In the genomic region with DNA sequence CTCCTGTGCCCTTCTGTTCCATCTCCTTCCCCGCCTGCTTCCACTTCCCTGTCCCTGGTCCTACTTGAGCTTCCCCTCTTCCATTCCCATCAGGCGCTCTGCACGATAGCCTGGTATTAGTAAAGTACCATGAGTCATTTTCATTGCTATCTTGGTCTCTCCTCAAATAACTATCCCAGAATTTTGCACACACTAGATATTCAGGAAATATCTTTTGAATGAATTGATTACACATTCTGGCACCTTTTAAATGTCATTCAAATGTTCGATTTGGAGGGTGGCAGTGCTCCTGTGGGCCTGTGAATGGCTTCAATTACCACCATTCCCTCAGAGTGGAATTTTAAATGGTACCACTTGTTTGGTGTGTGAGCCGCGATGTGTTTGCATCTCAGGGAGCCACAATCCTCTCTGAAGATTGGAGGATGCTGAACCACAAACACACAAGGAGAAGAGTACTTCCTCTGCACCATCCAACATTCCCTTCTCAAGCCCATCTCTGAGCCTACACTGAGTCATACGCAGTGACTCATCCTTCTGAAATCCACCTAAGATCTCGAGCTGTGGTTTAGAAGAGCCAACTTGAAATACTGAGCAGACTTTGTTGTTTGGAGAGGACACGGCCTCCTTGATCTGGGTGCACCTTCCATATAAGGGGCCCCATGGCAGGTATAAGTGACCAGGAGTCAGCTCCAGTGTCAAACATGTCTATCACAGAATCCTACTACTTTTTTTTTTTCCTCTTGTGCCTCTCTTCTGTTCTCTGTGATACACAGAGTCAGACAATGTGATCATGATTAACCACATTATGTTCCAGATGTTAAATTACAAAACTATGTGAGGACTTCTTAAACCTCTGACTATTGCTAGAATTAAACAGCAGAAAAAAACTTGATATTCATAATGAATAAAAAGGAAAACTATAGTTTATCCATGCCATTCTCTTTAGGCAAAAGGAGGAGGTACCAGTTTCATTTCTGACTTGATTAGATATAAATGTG, we compare ENCODE assay signal across 9 cellular contexts.
A peak's percentile ranks its signal among the peaks of the same experiment; 100 is the strongest.
DNase-seq lines count a peak whose midpoint lies in the region; ATAC-seq and TF ChIP-seq lines count a peak whose summit lies in the region.
"Had no signal": no experiment of that assay in that cellular context is flagged by ENCODE, and none has a peak within 500 bp of the region (broad histone marks: within the 10 kb centered on the region; RNA-seq: fewer than 3 reads in every experiment).

No MANE protein-coding gene starts in this region.

- DNase-seq in GOT3 (lab: John Stamatoyannopoulos, UW) (peak; percentile 42), RWPE2 (ENCODE audit: low spot score) (peak; percentile 68), fibroblast of the aortic adventitia (ENCODE audit: low read depth) (peak; percentile 99), smooth muscle cell (lab: John Stamatoyannopoulos, UW; ENCODE audit: unreplicated experiment) (no peak), nephron progenitor cell (no peak), AML-193 (lab: John Stamatoyannopoulos, UW) (no peak)
- DNase-seq in stimulated activated CD4-positive, alpha-beta T cell treated with anti-CD3 and anti-CD28 coated beads, Interleukin-4, amount 100 ng/mL, for 4 hours, result no peak

- peak overlapping the region; percentile 0 for H2AFZ ChIP-seq in smooth muscle cell (ENCODE audit: low read depth)

- H3K9me3 ChIP-seq in RWPE2 (ENCODE audit: severe bottlenecking) (no peaks in the 10 kb centered on the region), smooth muscle cell (replicated peaks; ENCODE audit: low read depth) (no peaks in the 10 kb centered on the region)

- H3K4me1 Mint-ChIP-seq in nephron progenitor cell, result no peaks in the 10 kb centered on the region
- H3K4me1 Mint-ChIP-seq: stimulated activated memory B cell treated with anti-CD40 and anti-IgM and Interleukin-4, amounts not matched to agents 10 μg/mL and 1 μg/mL and 100 μg/mL, for 72 hours had no signal

- no peaks in the 10 kb centered on the region for H4K20me1 ChIP-seq in smooth muscle cell (ENCODE audit: low read depth)

- H3K27me3 Mint-ChIP-seq in nephron progenitor cell (ENCODE audit: low read depth, poor library complexity), result no peaks in the 10 kb centered on the region
- H3K27me3 Mint-ChIP-seq: stimulated activated memory B cell treated with anti-CD40 and anti-IgM and Interleukin-4, amounts not matched to agents 10 μg/mL and 1 μg/mL and 100 μg/mL, for 72 hours had no signal

- no peaks in the 10 kb centered on the region for H3K27me3 ChIP-seq in RWPE2 (ENCODE audit: insufficient read depth, poor library complexity, severe bottlenecking)
- no peaks in the 10 kb centered on the region for H3K27me3 ChIP-seq in smooth muscle cell (ENCODE audit: low read depth)

- peaks cover 21% of the 10 kb centered on the region for H3K4me1 ChIP-seq in RWPE2 (ENCODE audit: insufficient read depth, poor library complexity, severe bottlenecking)
- H3K4me1 ChIP-seq in smooth muscle cell (ENCODE audit: low read depth), result no peaks in the 10 kb centered on the region

- peaks cover 6% of the 10 kb centered on the region for H3K36me3 Mint-ChIP-seq in nephron progenitor cell (ENCODE audit: low read depth)
- H3K36me3 Mint-ChIP-seq: stimulated activated memory B cell treated with anti-CD40 and anti-IgM and Interleukin-4, amounts not matched to agents 10 μg/mL and 1 μg/mL and 100 μg/mL, for 72 hours had no signal

- H3K27ac ChIP-seq in RWPE2 (ENCODE audit: poor library complexity, severe bottlenecking) (peak overlapping the region; percentile 86), smooth muscle cell (ENCODE audit: low read depth) (peak overlapping the region; percentile 90)

- peaks cover 25% of the 10 kb centered on the region for H3F3A ChIP-seq in smooth muscle cell (ENCODE audit: low read depth)

- H3K36me3 ChIP-seq in RWPE2 (ENCODE audit: low read depth) (no peaks in the 10 kb centered on the region), smooth muscle cell (ENCODE audit: low read depth) (no peaks in the 10 kb centered on the region)

- WGBS in smooth muscle cell (ENCODE audit: low lambda C conversion rate), result 14% methylated on average over 9 of the region's 9 CpGs

- no peak for TF ChIP-seq CTCF in RWPE2 (IDR thresholded peaks at IDR 0.05; ENCODE audit: poor library complexity, severe bottlenecking)
- TF ChIP-seq CTCF in fibroblast of the aortic adventitia (IDR thresholded peaks at IDR 0.05; ENCODE audit: insufficient read depth, low read length), result no peak
- no peak for TF ChIP-seq CTCF in smooth muscle cell (IDR thresholded peaks at IDR 0.05; ENCODE audit: borderline replicate concordance, insufficient read depth, poor library complexity, severe bottlenecking)
- no peak for TF ChIP-seq CTCF in nephron progenitor cell (IDR thresholded peaks at IDR 0.05)

- peak overlapping the region; percentile 51 for H3K9ac ChIP-seq in smooth muscle cell (ENCODE audit: low read depth)

- ATAC-seq in RWPE2 (ENCODE audit: low read depth) (peak; percentile 99), HG03108 (IDR thresholded peaks at IDR 0.05; ENCODE audit: unreplicated experiment) (no peak)
- ATAC-seq: stimulated activated memory B cell treated with anti-CD40 and anti-IgM and Interleukin-4, amounts not matched to agents 10 μg/mL and 1 μg/mL and 100 μg/mL, for 72 hours had no signal

- H3K9me3 Mint-ChIP-seq in nephron progenitor cell, result peaks cover 8% of the 10 kb centered on the region
- H3K9me3 Mint-ChIP-seq: stimulated activated memory B cell treated with anti-CD40 and anti-IgM and Interleukin-4, amounts not matched to agents 10 μg/mL and 1 μg/mL and 100 μg/mL, for 72 hours had no signal

- H3K4me3 ChIP-seq in RWPE2 (ENCODE audit: severe bottlenecking) (no peak overlapping the region), fibroblast of the aortic adventitia (ENCODE audit: low read depth, low read length) (peak overlapping the region; percentile 17), smooth muscle cell (no peak overlapping the region)

- H3K4me3 Mint-ChIP-seq in nephron progenitor cell, result no peak overlapping the region
- H3K4me3 Mint-ChIP-seq: stimulated activated memory B cell treated with anti-CD40 and anti-IgM and Interleukin-4, amounts not matched to agents 10 μg/mL and 1 μg/mL and 100 μg/mL, for 72 hours had no signal

- H3K27ac Mint-ChIP-seq in nephron progenitor cell, result no peak overlapping the region
- H3K27ac Mint-ChIP-seq: stimulated activated memory B cell treated with anti-CD40 and anti-IgM and Interleukin-4, amounts not matched to agents 10 μg/mL and 1 μg/mL and 100 μg/mL, for 72 hours had no signal

- H3K4me2 ChIP-seq in smooth muscle cell, result peak overlapping the region; percentile 19

- no peaks in the 10 kb centered on the region for H3K79me2 ChIP-seq in smooth muscle cell (ENCODE audit: low read depth)

Comparison
In these comparisons a context has a peak if more than half of its experiments do, and no peak if none do; other contexts are left out.
1. DNase-seq: peak in GOT3 (single experiment), RWPE2 (single experiment) and fibroblast of the aortic adventitia (single experiment); none in smooth muscle cell (single experiment), stimulated activated CD4-positive, alpha-beta T cell treated with anti-CD3 and anti-CD28 coated beads, Interleukin-4, amount 100 ng/mL, for 4 hours (0 of 2), nephron progenitor cell (single experiment) and AML-193 (0 of 2).